Comparison of ENCODE assay signal across 29 cellular contexts in the genomic region with DNA sequence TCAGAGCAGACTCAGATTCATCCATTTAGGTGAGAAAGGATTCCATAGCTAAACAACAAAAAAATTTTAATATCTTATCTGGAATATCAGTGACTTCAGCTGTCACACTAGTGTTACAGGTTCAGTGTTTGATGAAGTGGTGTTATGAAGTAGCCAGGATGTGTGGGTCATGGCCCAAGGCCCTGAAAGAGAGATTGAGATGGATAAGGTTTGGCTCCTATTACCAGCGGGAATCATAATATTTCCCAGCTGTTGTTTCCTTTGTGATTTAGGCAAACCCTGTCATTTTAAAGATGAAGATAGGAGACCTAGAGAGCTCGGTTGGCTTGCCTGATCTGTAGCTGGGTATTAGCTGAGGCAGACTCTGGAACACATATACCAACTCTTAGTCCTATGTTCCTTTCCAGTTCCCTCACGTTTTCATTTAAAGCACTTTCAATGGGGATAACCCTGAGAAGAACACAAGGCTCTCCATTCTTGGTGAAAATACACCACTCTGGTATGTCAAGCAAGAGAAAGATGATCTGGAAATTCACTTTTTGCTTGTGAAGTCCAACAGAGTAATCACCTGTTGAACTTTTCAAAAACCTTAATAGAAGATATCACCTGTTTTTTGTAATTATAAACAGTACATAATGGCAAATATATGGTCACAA. TPM values are rescaled to one million over a fixed set of nuclear protein-coding genes. Genes with fewer than 3 reads are reported as not detected.
"Had no signal": no experiment of that assay in that cellular context is flagged by ENCODE, and none has a peak within 500 bp of the region (broad histone marks: within the 10 kb centered on the region; RNA-seq: fewer than 3 reads in every experiment).

No MANE protein-coding gene starts in this region.

- H3K9me3 Mint-ChIP-seq: dendritic cell treated with granulocyte-macrophage colony-stimulating factor and Interleukin-4, amounts not matched to agents 40 ng/mL and 50 ng/mL, for 4 days; effector memory CD8-positive, alpha-beta T cell; endodermal cell; mesothelial cell of epicardium had no signal

- H3K27me3 ChIP-seq: colonic mucosa, gastrocnemius medialis, left lung had no signal

- H3K27ac Mint-ChIP-seq: dendritic cell treated with granulocyte-macrophage colony-stimulating factor and Interleukin-4, amounts not matched to agents 40 ng/mL and 50 ng/mL, for 4 days; effector memory CD8-positive, alpha-beta T cell; endodermal cell; mesothelial cell of epicardium; naive B cell had no signal

- H3K27ac ChIP-seq: colonic mucosa, epithelial cell of prostate, esophagus squamous epithelium, gastrocnemius medialis, heart right ventricle, left lung, lower lobe of right lung had no signal

- H3K4me1 ChIP-seq: colonic mucosa, esophagus squamous epithelium, gastrocnemius medialis, heart right ventricle, left lung, lower lobe of right lung had no signal

- H3K4me1 Mint-ChIP-seq: endodermal cell, naive B cell had no signal

- H3K4me3 ChIP-seq: colonic mucosa, esophagus squamous epithelium, gastrocnemius medialis, heart right ventricle, left lung, lower lobe of right lung, mucosa of descending colon had no signal

- H3K36me3 ChIP-seq: colonic mucosa, esophagus squamous epithelium, gastrocnemius medialis, heart right ventricle, left lung, lower lobe of right lung had no signal

- ATAC-seq: effector memory CD8-positive, alpha-beta T cell; esophagus mucosa; gastrocnemius medialis; heart right ventricle; left cardiac atrium; left lung; left ventricle myocardium superior; lower lobe of right lung; mucosa of descending colon had no signal

- H3K36me3 Mint-ChIP-seq: mesothelial cell of epicardium, naive B cell had no signal

- DNase-seq: colonic mucosa; cortex of kidney; effector CD8-positive, alpha-beta T cell; effector memory CD8-positive, alpha-beta T cell; endodermal cell; erythroblast; esophagus squamous epithelium; foreskin fibroblast; foreskin melanocyte; gastrocnemius medialis; glutamatergic neuron; head of caudate nucleus; heart right ventricle; hippocampal formation; left cardiac atrium; left lung; left ventricle myocardium superior; lower lobe of right lung; mesenchymal stem cell; mucosa of descending colon; naive B cell had no signal

- H3K9me3 ChIP-seq: colonic mucosa, esophagus squamous epithelium, gastrocnemius medialis, heart right ventricle, left lung, lower lobe of right lung, mucosa of descending colon had no signal

- H3K4me3 Mint-ChIP-seq: dendritic cell treated with granulocyte-macrophage colony-stimulating factor and Interleukin-4, amounts not matched to agents 40 ng/mL and 50 ng/mL, for 4 days; effector memory CD8-positive, alpha-beta T cell; endodermal cell; mesothelial cell of epicardium; naive B cell had no signal

RNA-seq across cellular contexts. Expression of a gene that starts 54.8 kb away (rescaled TPM):
- total RNA-seq: dermis microvascular lymphatic vessel endothelial cell, endodermal cell, gastrocnemius medialis, glomerular endothelial cell, mesenteric fat pad, myocyte had no signal
